21 cellular contexts compared by ENCODE assay signal in the genomic region with DNA sequence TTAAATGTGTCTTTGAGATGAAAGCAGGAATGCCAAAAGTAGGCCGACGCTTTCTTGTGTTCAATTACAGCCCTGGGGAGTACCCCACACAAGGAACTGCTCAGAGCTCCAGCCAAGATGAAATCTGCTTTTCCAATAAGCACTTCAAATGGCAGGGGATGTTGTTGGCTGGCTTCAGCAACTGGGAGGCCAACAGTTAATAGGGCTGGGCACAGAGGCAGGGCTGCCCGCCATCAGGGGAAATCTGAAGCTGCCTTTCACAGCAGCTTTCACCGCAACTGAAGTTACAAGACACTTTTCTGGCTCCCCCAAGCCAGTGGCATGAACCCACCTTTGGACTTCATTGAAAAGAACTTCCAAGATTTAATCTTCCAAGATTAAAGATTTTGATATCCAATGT. TPM values are rescaled to one million over a fixed set of nuclear protein-coding genes. Genes with fewer than 3 reads are reported as not detected.
"Had no signal": no experiment of that assay in that cellular context is flagged by ENCODE, and none has a peak within 500 bp of the region (broad histone marks: within the 10 kb centered on the region; RNA-seq: fewer than 3 reads in every experiment).

No MANE protein-coding gene starts in this region.

- H3K4me3 Mint-ChIP-seq: natural killer cell had no signal

- H3K36me3 ChIP-seq: esophagus muscularis mucosa, gastrocnemius medialis, heart right ventricle, neural progenitor cell, ovary, right atrium auricular region, sigmoid colon, stomach, uterus had no signal

- DNase-seq: effector memory CD4-positive, alpha-beta T cell; gastrocnemius medialis; heart right ventricle; kidney glomerular epithelial cell; natural killer cell; stimulated activated CD4-positive, alpha-beta T cell treated with anti-CD3 and anti-CD28 coated beads, Interleukin-12 subunit alpha, Interleukin-12 subunit beta, amount 100 ng/mL, for 4 hours; stimulated activated naive CD4-positive, alpha-beta T cell; stomach; substantia nigra; trophoblast cell; uterus had no signal

- H3K27me3 ChIP-seq: esophagus muscularis mucosa, ovary, right atrium auricular region, sigmoid colon, uterus had no signal

- H3K4me3 ChIP-seq: esophagus muscularis mucosa, gastrocnemius medialis, heart right ventricle, neural progenitor cell, ovary, right atrium auricular region, sigmoid colon, skin epidermis, stomach, uterus had no signal

- H3K27ac Mint-ChIP-seq: natural killer cell, neural progenitor cell had no signal

- H3K27ac ChIP-seq: epithelial cell of prostate, gastrocnemius medialis, heart right ventricle, neural progenitor cell, ovary, right atrium auricular region, skin epidermis, stomach, uterus had no signal

- H3K9me3 ChIP-seq: esophagus muscularis mucosa, gastrocnemius medialis, heart right ventricle, ovary, right atrium auricular region, sigmoid colon, stomach, uterus had no signal

- ATAC-seq: gastrocnemius medialis, heart right ventricle, natural killer cell had no signal

- H3K36me3 Mint-ChIP-seq: natural killer cell, neural progenitor cell had no signal

- H3K9me3 Mint-ChIP-seq: natural killer cell had no signal

RNA-seq across cellular contexts. Expression of gene CPN2, which starts 40.6 kb away (rescaled TPM):
- total RNA-seq: esophagus muscularis mucosa, fibroblast of villous mesenchyme, lung microvascular endothelial cell, myocyte, natural killer cell, right atrium auricular region, sigmoid colon, stomach had no signal

RNA-seq across cellular contexts. Expression of gene LRRC15, which starts 59.0 kb away (rescaled TPM):
- total RNA-seq: myocyte, natural killer cell had no signal
